Comparison of ENCODE assay signal across 21 cellular contexts in genomic region chr3:58556001-58556400, GRCh38. TPM values are rescaled to one million over a fixed set of nuclear protein-coding genes. Genes with fewer than 3 reads are reported as not detected.
DNase-seq lines count a peak whose midpoint lies in the region; ATAC-seq and TF ChIP-seq lines count a peak whose summit lies in the region.
"Had no signal": no experiment of that assay in that cellular context is flagged by ENCODE, and none has a peak within 500 bp of the region (broad histone marks: within the 10 kb centered on the region; RNA-seq: fewer than 3 reads in every experiment).

No MANE protein-coding gene starts in this region.

- no peak overlapping the region for H2AFZ ChIP-seq in H9 (ENCODE audit: low read length)

- no peak overlapping the region for H2BK5ac ChIP-seq in H9 (ENCODE audit: insufficient read length, low read length)

- H3K4me3 Mint-ChIP-seq in H9 (no peak overlapping the region), nephron progenitor cell (no peak overlapping the region)
- H3K4me3 Mint-ChIP-seq: CD4-positive, alpha-beta T cell had no signal

- no peak overlapping the region for H2AK5ac ChIP-seq in H9 (ENCODE audit: insufficient read length, low read length)

- H3K4me1 Mint-ChIP-seq in H9 (peaks cover 15 to 19% of the 10 kb centered on the region in 2 experiments), nephron progenitor cell (peaks cover 30% of the 10 kb centered on the region)
- H3K4me1 Mint-ChIP-seq: IgD-negative memory B cell had no signal

- no peak overlapping the region for H3K4me3 ChIP-seq in vagina
- H3K4me3 ChIP-seq: GM12878 had no signal

- H2BK120ac ChIP-seq in H9 (ENCODE audit: low read depth, low read length, poor library complexity, severe bottlenecking): no peak overlapping the region

- no peaks in the 10 kb centered on the region for H3K23me2 ChIP-seq in H9 (ENCODE audit: insufficient read length, low read depth, low read length, poor library complexity, severe bottlenecking)

- H3K9me3 ChIP-seq in H9 (ENCODE audit: control insufficient read depth, low read depth, low read length) (no peaks in the 10 kb centered on the region), vagina (no peaks in the 10 kb centered on the region)

- no CpG with 5 or more reads among the region's 5 CpGs for WGBS in H9 (ENCODE audit: extremely low coverage, insufficient read length, low lambda C conversion rate)

- H3K79me1 ChIP-seq in H9 (ENCODE audit: insufficient read depth, low read depth, low read length, poor library complexity, severe bottlenecking): no peaks in the 10 kb centered on the region

- no peaks in the 10 kb centered on the region for H3K79me2 ChIP-seq in H9 (ENCODE audit: insufficient read depth, low read length)

- H3K27me3 ChIP-seq in H9 (ENCODE audit: insufficient read depth, low read length): no peaks in the 10 kb centered on the region
- H3K27me3 ChIP-seq in vagina: no peaks in the 10 kb centered on the region

- H3K4ac ChIP-seq in H9 (ENCODE audit: low read depth, low read length): no peak overlapping the region

- H4K91ac ChIP-seq in H9 (ENCODE audit: insufficient read length, low read depth, low read length): no peak overlapping the region

- TF ChIP-seq POLR2A in vagina (IDR thresholded peaks at IDR 0.05): no peak

- no peak overlapping the region for H3K18ac ChIP-seq in H9 (ENCODE audit: insufficient read length, low read depth, low read length)

- no peak overlapping the region for H2BK20ac ChIP-seq in H9 (ENCODE audit: low read depth, low read length, poor library complexity, severe bottlenecking)

- no peak overlapping the region for H3K9ac ChIP-seq in H9 (ENCODE audit: extremely low read depth, insufficient read length, low read length)

- no peak overlapping the region for H4K8ac ChIP-seq in H9 (replicated peaks; ENCODE audit: insufficient read length, low read depth, low read length)

- H3K4me2 ChIP-seq in H9 (ENCODE audit: insufficient read depth, insufficient read length, low read length): no peak overlapping the region

- H3K27ac ChIP-seq in H9 (ENCODE audit: insufficient read length, low read depth, low read length): no peak overlapping the region
- no peak overlapping the region for H3K27ac ChIP-seq in vagina
- H3K27ac ChIP-seq: C4-2B had no signal

- no peak overlapping the region for H3T11ph ChIP-seq in H9 (ENCODE audit: low read length)

- H4K5ac ChIP-seq in H9 (ENCODE audit: insufficient read length, low read depth, low read length): no peak overlapping the region

- H3K23ac ChIP-seq in H9 (ENCODE audit: insufficient read length, low read depth, low read length): no peak overlapping the region

- H3K4me1 ChIP-seq in H9 (ENCODE audit: insufficient read depth, low read length) (no peaks in the 10 kb centered on the region), vagina (peaks cover 9% of the 10 kb centered on the region)

- no peak overlapping the region for H3K27ac Mint-ChIP-seq in H9
- peak overlapping the region; percentile 73 for H3K27ac Mint-ChIP-seq in nephron progenitor cell
- H3K27ac Mint-ChIP-seq: CD4-positive, alpha-beta T cell; IgD-negative memory B cell had no signal

- DNase-seq in D341Med (ENCODE audit: low spot score) (peak; percentile 4), H9 (peak; percentile 10), nephron progenitor cell (no peak), vagina (ENCODE audit: extremely low spot score in 2 of 2) (peak; percentile 25 to 70), NCI-H2227 (lab: John Stamatoyannopoulos, UW; ENCODE audit: unreplicated experiment) (no peak), GM20000 (ENCODE audit: low spot score) (no peak)
- DNase-seq: ACHN; Calu3; CD4-positive, alpha-beta T cell; DMS53; DND-41; EL; HCEC 1CT; KBM-7 had no signal

- H4K20me1 ChIP-seq in H9 (ENCODE audit: control insufficient read depth, insufficient read depth, insufficient read length): no peaks in the 10 kb centered on the region

- H3K9me3 Mint-ChIP-seq in H9 (peaks cover 15 to 16% of the 10 kb centered on the region in 2 experiments), nephron progenitor cell (peaks cover 36% of the 10 kb centered on the region)
- H3K9me3 Mint-ChIP-seq: CD4-positive, alpha-beta T cell had no signal

- H2BK12ac ChIP-seq in H9 (ENCODE audit: insufficient read length, low read depth, low read length): no peak overlapping the region

- H3K56ac ChIP-seq in H9 (ENCODE audit: insufficient read length, low read depth, low read length): no peak overlapping the region

- TF ChIP-seq CTCF in H9 (conservative IDR thresholded peaks at IDR 0.05) (no peak), nephron progenitor cell (IDR thresholded peaks at IDR 0.05) (no peak), vagina (IDR thresholded peaks at IDR 0.05) (no peak), GM20000 (IDR thresholded peaks at IDR 0.05; ENCODE audit: extremely low read depth, missing control alignments) (no peak)

- no peak overlapping the region for H2BK15ac ChIP-seq in H9 (ENCODE audit: low read depth, low read length)

- ATAC-seq in HG02884 (IDR thresholded peaks at IDR 0.05; ENCODE audit: unreplicated experiment): no peak
- ATAC-seq: GM12878, HepG2 had no signal

- H3K27me3 Mint-ChIP-seq in H9 (ENCODE audit: low read depth) (peaks cover 4% of the 10 kb centered on the region), nephron progenitor cell (ENCODE audit: low read depth, poor library complexity) (peaks cover 4% of the 10 kb centered on the region)

- no peak overlapping the region for H3K14ac ChIP-seq in H9 (ENCODE audit: insufficient read depth, low read length)

- H3K36me3 Mint-ChIP-seq in H9 (ENCODE audit: insufficient read depth in 1 of 3, low read depth in 3 of 3): peaks cover 4 to 15% (median 6%) of the 10 kb centered on the region in 3 experiments
- H3K36me3 Mint-ChIP-seq in nephron progenitor cell (ENCODE audit: low read depth): peaks cover 19% of the 10 kb centered on the region
- H3K36me3 Mint-ChIP-seq: IgD-negative memory B cell had no signal

- intact Hi-C loops in vagina (cut with DNase I): no loop called here

- no peaks in the 10 kb centered on the region for H3K36me3 ChIP-seq in vagina

RNA-seq across cellular contexts. Expression of gene ACOX2, which starts 19.0 kb away (rescaled TPM):
- total RNA-seq in H9 (2021) (0.85 and 1.6 TPM in 2 replicates), vagina (24.8 TPM)
- total RNA-seq: CD4-positive, alpha-beta T cell; GM12878 had no signal

RNA-seq across cellular contexts. Expression of gene FAM107A, which starts 21.2 kb away (rescaled TPM):
- total RNA-seq in H9 (2021): 0.11 and 0.13 TPM in 2 replicates
- 88.6 TPM for total RNA-seq in vagina
- total RNA-seq: Calu3; CD4-positive, alpha-beta T cell; G401; GM12878; H4; HepG2 had no signal

Comparison
In these comparisons a context has a peak if more than half of its experiments do, and no peak if none do; other contexts are left out.
1. DNase-seq: peak in D341Med (single experiment), H9 (single experiment) and vagina (2 of 2); none in nephron progenitor cell (single experiment), NCI-H2227 (single experiment) and GM20000 (single experiment).
2. RNA of gene ACOX2, which starts 19.0 kb away (total RNA-seq): 24.8 TPM in vagina (single experiment); 0.85 to 1.6 TPM in H9; every median in the first group is over 10 times any median in the second.
3. RNA of gene FAM107A, which starts 21.2 kb away (total RNA-seq): 88.6 TPM in vagina (single experiment); 0.11 to 0.13 TPM in H9; every median in the first group is over 10 times any median in the second.